ENCODE assay signal across 8 cellular contexts in the genomic region with DNA sequence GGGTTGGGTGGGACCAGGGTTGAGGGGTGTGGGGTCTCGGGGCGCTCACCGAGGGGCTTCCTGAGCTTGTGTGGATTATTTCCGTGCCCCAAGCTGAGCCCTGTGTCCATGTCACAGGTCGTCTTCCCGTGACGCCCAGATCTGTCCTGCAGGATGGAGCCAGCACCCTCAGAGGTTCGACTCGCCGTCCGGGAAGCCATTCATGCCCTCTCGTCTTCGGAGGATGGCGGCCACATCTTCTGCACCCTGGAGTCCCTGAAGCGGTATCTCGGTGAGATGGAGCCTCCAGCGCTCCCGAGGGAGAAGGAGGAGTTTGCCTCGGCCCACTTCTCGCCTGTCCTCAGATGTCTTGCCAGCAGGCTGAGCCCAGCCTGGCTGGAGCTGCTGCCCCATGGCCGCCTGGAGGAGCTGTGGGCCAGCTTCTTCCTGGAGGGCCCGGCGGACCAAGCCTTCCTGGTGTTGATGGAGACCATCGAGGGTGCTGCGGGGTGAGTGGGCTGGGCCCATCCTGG. TPM values are rescaled to one million over a fixed set of nuclear protein-coding genes. Genes with fewer than 3 reads are reported as not detected.
DNase-seq lines count a peak whose midpoint lies in the region; ATAC-seq and TF ChIP-seq lines count a peak whose summit lies in the region.

No MANE protein-coding gene starts in this region.

- H3K27ac ChIP-seq in SJSA1 (no peak overlapping the region), esophagus (ENCODE audit: low read depth in 2 of 2, low read length in 1 of 2) (peak overlapping the region in 1 of 2 donors; percentile 14)
- peak overlapping the region; percentile 88 for H3K27ac ChIP-seq in naive thymus-derived CD4-positive, alpha-beta T cell (ENCODE audit: low read depth, low read length)

- no peak for DNase-seq in stimulated activated naive CD8-positive, alpha-beta T cell treated with anti-CD3 and anti-CD28 coated beads, Interleukin-15, Interleukin-2, amounts not matched to agents 100 U/mL and 50 U/mL, for 24 hours
- DNase-seq in SJSA1 (ENCODE audit: low read depth in 1 of 2, low spot score in 2 of 2) = peak; percentile 66 to 78
- DNase-seq in naive thymus-derived CD4-positive, alpha-beta T cell = no peak
- no peak for DNase-seq in GM13976 (ENCODE audit: low spot score)
- DNase-seq in cerebellar nuclear complex (lab: John Stamatoyannopoulos, UW) = no peak

- peaks cover 13% of the 10 kb centered on the region for H3K36me3 Mint-ChIP-seq in stimulated activated naive CD8-positive, alpha-beta T cell treated with anti-CD3 and anti-CD28 coated beads, Interleukin-15, Interleukin-2, amounts not matched to agents 100 ng/mL and 50 ng/mL, for 24 hours (ENCODE audit: low read depth)
- peaks cover 0 to 7% (median 0%) of the 10 kb centered on the region in 5 donors for H3K36me3 Mint-ChIP-seq in naive thymus-derived CD4-positive, alpha-beta T cell

- H3K36me3 ChIP-seq in SJSA1 (peaks cover 50% of the 10 kb centered on the region), esophagus (ENCODE audit: control insufficient read depth in 2 of 2, insufficient read depth in 2 of 2, low read length in 1 of 2) (peaks cover 0 to 35% of the 10 kb centered on the region in 2 donors)
- H3K36me3 ChIP-seq in naive thymus-derived CD4-positive, alpha-beta T cell (ENCODE audit: control insufficient read depth in 2 of 3, insufficient read depth in 3 of 3, low read length in 3 of 3) = peaks cover 0 to 54% (median 0%) of the 10 kb centered on the region in 3 experiments

- CTCF ChIA-PET in naive thymus-derived CD4-positive, alpha-beta T cell (lab: Charles Lee) = no interaction called here

- H3K27me3 ChIP-seq in SJSA1 (replicated peaks) (no peaks in the 10 kb centered on the region), esophagus (ENCODE audit: control insufficient read depth in 1 of 2, insufficient read depth in 2 of 2, low read length in 2 of 2) (no peaks in the 10 kb centered on the region)
- no peaks in the 10 kb centered on the region for H3K27me3 ChIP-seq in naive thymus-derived CD4-positive, alpha-beta T cell (ENCODE audit: control insufficient read depth in 2 of 2, insufficient read depth in 2 of 2, low read length in 2 of 2)

- no peak for TF ChIP-seq CTCF in GM13976 (IDR thresholded peaks at IDR 0.05; ENCODE audit: borderline replicate concordance, control extremely low read depth, extremely low read depth, insufficient read depth, missing control alignments)

- H3K27me3 Mint-ChIP-seq in stimulated activated naive CD8-positive, alpha-beta T cell treated with anti-CD3 and anti-CD28 coated beads, Interleukin-15, Interleukin-2, amounts not matched to agents 100 ng/mL and 50 ng/mL, for 24 hours = no peaks in the 10 kb centered on the region
- no peaks in the 10 kb centered on the region for H3K27me3 Mint-ChIP-seq in naive thymus-derived CD4-positive, alpha-beta T cell

- H3K4me3 Mint-ChIP-seq in stimulated activated naive CD8-positive, alpha-beta T cell treated with anti-CD3 and anti-CD28 coated beads, Interleukin-15, Interleukin-2, amounts not matched to agents 100 ng/mL and 50 ng/mL, for 24 hours = peak overlapping the region; percentile 88
- peak overlapping the region; percentile 80 to 99 (median 92) for H3K4me3 Mint-ChIP-seq in naive thymus-derived CD4-positive, alpha-beta T cell

- in situ Hi-C loops in GM13976 (cut with MboI; ENCODE audit: low sequenced_read_pairs, unreplicated experiment) = no loop called here

- intact Hi-C loops in naive thymus-derived CD4-positive, alpha-beta T cell (cut with micrococcal nuclease) = loop anchor here in 1 of 2 donors (5.0 to 10.0 kb wide), 4 partner anchors 211 to 1018 kb away; a partner anchor contains a TSS

- H3K4me3 ChIP-seq in SJSA1 = peak overlapping the region; percentile 66
- peak overlapping the region; percentile 82 for H3K4me3 ChIP-seq in esophagus (ENCODE audit: low read depth in 1 of 2, low read length in 2 of 2)
- H3K4me3 ChIP-seq in naive thymus-derived CD4-positive, alpha-beta T cell (ENCODE audit: low read length) = peak overlapping the region; percentile 59

- POLR2A ChIA-PET in naive thymus-derived CD4-positive, alpha-beta T cell (lab: Charles Lee) = interaction anchor here (1.7 to 4.4 kb wide), 5 partner anchors 8 to 212 kb away, joined by 5 to 38 read pairs (median 8); a partner anchor contains a TSS

- H3K4me1 Mint-ChIP-seq in stimulated activated naive CD8-positive, alpha-beta T cell treated with anti-CD3 and anti-CD28 coated beads, Interleukin-15, Interleukin-2, amounts not matched to agents 100 ng/mL and 50 ng/mL, for 24 hours (ENCODE audit: low read depth) = peaks cover 25% of the 10 kb centered on the region
- H3K4me1 Mint-ChIP-seq in naive thymus-derived CD4-positive, alpha-beta T cell = peaks cover 9 to 20% (median 10%) of the 10 kb centered on the region in 7 donors

- peaks cover 13% of the 10 kb centered on the region for H3K4me1 ChIP-seq in SJSA1 (replicated peaks)
- H3K4me1 ChIP-seq in esophagus (ENCODE audit: control insufficient read depth in 2 of 2, insufficient read depth in 2 of 2, low read length in 1 of 2) = peaks cover 0 to 12% of the 10 kb centered on the region in 2 donors
- H3K4me1 ChIP-seq in naive thymus-derived CD4-positive, alpha-beta T cell (ENCODE audit: control insufficient read depth in 2 of 2, insufficient read depth in 2 of 2, low read length in 2 of 2) = peaks cover 12 to 17% of the 10 kb centered on the region in 2 donors

- H3K27ac Mint-ChIP-seq in stimulated activated naive CD8-positive, alpha-beta T cell treated with anti-CD3 and anti-CD28 coated beads, Interleukin-15, Interleukin-2, amounts not matched to agents 100 ng/mL and 50 ng/mL, for 24 hours = peak overlapping the region; percentile 78
- H3K27ac Mint-ChIP-seq in naive thymus-derived CD4-positive, alpha-beta T cell = peak overlapping the region in 6 of 9 donors; percentile 46 to 97 (median 72)

- no peak for ATAC-seq in stimulated activated naive CD8-positive, alpha-beta T cell treated with anti-CD3 and anti-CD28 coated beads, Interleukin-15, Interleukin-2, amounts not matched to agents 100 U/mL and 50 U/mL, for 24 hours
- no peak for ATAC-seq in naive thymus-derived CD4-positive, alpha-beta T cell
- ATAC-seq in HG02588 (IDR thresholded peaks at IDR 0.05; ENCODE audit: unreplicated experiment) = no peak

- H3K9me3 ChIP-seq in SJSA1 (replicated peaks) = 0 out of 2 replicates have a peak, but pooled peaks cover 2% of the 10 kb centered on the region
- no peaks in the 10 kb centered on the region for H3K9me3 ChIP-seq in esophagus (ENCODE audit: control insufficient read depth in 2 of 2, insufficient read depth in 1 of 2, low read depth in 1 of 2, low read length in 1 of 2)
- no peaks in the 10 kb centered on the region for H3K9me3 ChIP-seq in naive thymus-derived CD4-positive, alpha-beta T cell (ENCODE audit: control insufficient read depth in 2 of 3, low read length in 3 of 3)

- WGBS in esophagus, 2 donors = 21 to 27% methylated on average over 21 to 25 of the region's 25 CpGs

- no peaks in the 10 kb centered on the region for H3K9me3 Mint-ChIP-seq in stimulated activated naive CD8-positive, alpha-beta T cell treated with anti-CD3 and anti-CD28 coated beads, Interleukin-15, Interleukin-2, amounts not matched to agents 100 ng/mL and 50 ng/mL, for 24 hours
- peaks cover 0 to 1% (median 0%) of the 10 kb centered on the region in 11 donors for H3K9me3 Mint-ChIP-seq in naive thymus-derived CD4-positive, alpha-beta T cell

RNA-seq across cellular contexts. Expression of a gene that starts 1.0 kb away (rescaled TPM):
- 19.7 and 21.9 TPM in 2 replicates for total RNA-seq in SJSA1 (2014; rRNA removed; shearing (Covaris generic))
- polyA plus RNA-seq in esophagus = 10 to 100 TPM; 32.6 to 60.8 TPM
- total RNA-seq in naive thymus-derived CD4-positive, alpha-beta T cell = 10 to 100 TPM; 46.9 to 58.9 (median 50.3) TPM
- 10 to 100 TPM; 10.5 to 18.7 TPM for polyA plus RNA-seq in naive thymus-derived CD4-positive, alpha-beta T cell

RNA-seq across cellular contexts. Expression of a gene that starts 5.4 kb away (rescaled TPM):
- total RNA-seq in SJSA1 (2014; rRNA removed; shearing (Covaris generic)) = not detected in 2 replicates
- polyA plus RNA-seq in esophagus = not detected
- under 1 TPM in 2 of 5 experiments, not detected in 3; 0.24 to 0.64 TPM for total RNA-seq in naive thymus-derived CD4-positive, alpha-beta T cell
- not detected for polyA plus RNA-seq in naive thymus-derived CD4-positive, alpha-beta T cell

RNA-seq across cellular contexts. Expression of a gene that starts 19.4 kb away (rescaled TPM):
- total RNA-seq in SJSA1 (2014; rRNA removed; shearing (Covaris generic)) = 19.8 and 26.6 TPM in 2 replicates
- polyA plus RNA-seq in esophagus = 10 to 100 TPM; 18.7 to 33.1 TPM
- total RNA-seq in naive thymus-derived CD4-positive, alpha-beta T cell = 100 to 1,000 TPM in 4 of 5 experiments, 10 to 100 TPM in 1; 74.8 to 140 (median 115) TPM
- polyA plus RNA-seq in naive thymus-derived CD4-positive, alpha-beta T cell = 10 to 100 TPM; 17.0 to 35.1 TPM

RNA-seq across cellular contexts. Expression of a gene that starts 39.3 kb away (rescaled TPM):
- total RNA-seq in SJSA1 (2014; rRNA removed; shearing (Covaris generic)) = 0.29 and 0.91 TPM in 2 replicates
- 1 to 10 TPM; 3.4 to 6.2 TPM for polyA plus RNA-seq in esophagus
- 100 to 1,000 TPM in 2 of 5 experiments, 10 to 100 TPM in 3; 26.3 to 162 (median 47.5) TPM for total RNA-seq in naive thymus-derived CD4-positive, alpha-beta T cell
- polyA plus RNA-seq in naive thymus-derived CD4-positive, alpha-beta T cell = 100 to 1,000 TPM; 152 to 186 TPM

RNA-seq across cellular contexts. Expression of a gene that starts 49.8 kb away (rescaled TPM):
- not detected in 2 replicates for total RNA-seq in SJSA1 (2014; rRNA removed; shearing (Covaris generic))
- polyA plus RNA-seq in esophagus = under 1 TPM; 0.44 to 0.98 TPM
- total RNA-seq in naive thymus-derived CD4-positive, alpha-beta T cell = 10 to 100 TPM in 2 of 5 experiments, 1 to 10 TPM in 3; 3.6 to 19.1 (median 8.9) TPM
- polyA plus RNA-seq in naive thymus-derived CD4-positive, alpha-beta T cell = not detected

Comparison
In these comparisons a context has a peak if more than half of its experiments do, and no peak if none do; other contexts are left out.
1. DNase-seq: peak in SJSA1 (2 of 2); none in stimulated activated naive CD8-positive, alpha-beta T cell treated with anti-CD3 and anti-CD28 coated beads, Interleukin-15, Interleukin-2, amounts not matched to agents 100 U/mL and 50 U/mL, for 24 hours (single experiment), naive thymus-derived CD4-positive, alpha-beta T cell (0 of 9), GM13976 (single experiment) and cerebellar nuclear complex (0 of 2).
2. Peak in every context shown above with its lines, with median percentiles within 50 percentile points of each other: H3K4me3 ChIP-seq.